In the genomic region with DNA sequence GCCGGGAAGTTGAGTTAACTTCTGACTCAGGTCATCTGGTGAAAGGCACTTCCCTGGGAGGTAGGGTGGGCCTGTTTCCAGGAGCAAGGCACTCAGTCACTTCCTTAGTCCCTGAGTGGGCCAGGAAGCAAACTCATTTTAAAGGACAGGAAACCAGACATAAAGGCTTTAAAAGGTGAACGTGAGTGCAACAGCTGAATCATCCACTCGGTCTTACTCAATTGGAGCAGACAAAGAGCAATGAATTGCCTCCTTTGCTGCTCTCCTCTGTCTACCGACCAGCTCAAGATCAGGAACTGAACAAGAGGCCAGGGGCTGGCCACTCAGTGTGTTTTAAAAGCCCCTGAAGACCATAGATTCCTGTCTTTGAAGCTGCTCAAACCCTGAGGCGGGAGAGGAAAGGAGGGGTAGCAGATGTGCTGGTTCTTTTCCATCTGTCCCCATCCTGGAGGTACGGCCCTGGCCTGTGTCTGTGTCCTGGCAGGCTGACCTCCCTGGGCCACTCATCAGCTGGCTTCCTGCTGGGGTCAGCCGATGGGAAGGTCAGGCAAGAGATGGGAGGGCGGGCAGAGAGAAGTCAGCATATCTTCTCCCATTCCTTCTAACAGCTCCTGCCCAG, we compare ENCODE assay signal across 8 cellular contexts.
A peak's percentile ranks its signal among the peaks of the same experiment; 100 is the strongest.
DNase-seq lines count a peak whose midpoint lies in the region; ATAC-seq, FAIRE-seq and TF ChIP-seq lines count a peak whose summit lies in the region.

No MANE protein-coding gene starts in this region.

- in situ Hi-C loops in transverse colon (cut with MboI; ENCODE audit: low pct_ligation_motif_present in 1 of 4, low pct_unique_long_range_greater_than_20kb in 1 of 4, low sequenced_read_pairs in 3 of 4): loop anchor here in 2 of 4 donors (5.0 to 25.0 kb wide), 3 partner anchors 204 to 349 kb away; no protein-coding TSS in a partner anchor

- TF ChIP-seq CTCF in kidney (IDR thresholded peaks at IDR 0.05; ENCODE audit: borderline replicate concordance, extremely low read depth, insufficient read depth) (no peak), transverse colon (IDR thresholded peaks at IDR 0.05) (no peak)

- H3K4me3 ChIP-seq in HUES6 (ENCODE audit: low read depth, low read length): no peak overlapping the region
- H3K4me3 ChIP-seq in kidney (ENCODE audit: low read length in 2 of 2): no peak overlapping the region
- no peak overlapping the region for H3K4me3 ChIP-seq in transverse colon

- no peaks in the 10 kb centered on the region for H3K36me3 ChIP-seq in HUES6 (ENCODE audit: control insufficient read depth, insufficient read depth, low read length)
- H3K36me3 ChIP-seq in kidney (ENCODE audit: control insufficient read depth in 1 of 2, insufficient read depth in 2 of 2, low read length in 2 of 2): peaks cover 0 to 2% of the 10 kb centered on the region in 2 donors
- H3K36me3 ChIP-seq in transverse colon: no peaks in the 10 kb centered on the region

- intact Hi-C loops in kidney (cut with DNase I): no loop called here
- intact Hi-C loops in transverse colon (cut with DNase I; ENCODE audit: low total_unique reads): no loop called here

- no peaks in the 10 kb centered on the region for H3K36me3 Mint-ChIP-seq in stimulated activated naive B cell treated with anti-CD40 and anti-IgM and Interleukin-4, amounts not matched to agents 10 μg/mL and 1 μg/mL and 100 μg/mL, for 72 hours

- H3K4me1 ChIP-seq in HUES6 (ENCODE audit: control insufficient read depth, insufficient read depth, low read length): peaks cover 23% of the 10 kb centered on the region
- peaks cover 0 to 7% of the 10 kb centered on the region in 2 donors for H3K4me1 ChIP-seq in kidney (ENCODE audit: control insufficient read depth in 1 of 2, insufficient read depth in 1 of 2, low read depth in 1 of 2, low read length in 2 of 2)
- no peaks in the 10 kb centered on the region for H3K4me1 ChIP-seq in transverse colon

- H3K27ac ChIP-seq in HUES6 (ENCODE audit: low read depth, low read length) (peak overlapping the region; percentile 17; the same call in 1 of the 2 replicates), kidney (ENCODE audit: low read depth in 2 of 2, low read length in 2 of 2) (peak overlapping the region; percentile 67 to 76), transverse colon (peak overlapping the region in 3 of 4 donors; percentile 16 to 35 (median 31))

- TF ChIP-seq POLR2A in transverse colon (IDR thresholded peaks at IDR 0.05) (no peak), erythroblast (IDR thresholded peaks at IDR 0.05; ENCODE audit: low read length) (no peak)

- H3K4me1 Mint-ChIP-seq in stimulated activated naive B cell treated with anti-CD40 and anti-IgM and Interleukin-4, amounts not matched to agents 10 μg/mL and 1 μg/mL and 100 μg/mL, for 72 hours: no peaks in the 10 kb centered on the region

- FAIRE-seq in kidney (lab: Jason Lieb, UNC): no peak

- no peaks in the 10 kb centered on the region for H3K9me3 Mint-ChIP-seq in stimulated activated naive B cell treated with anti-CD40 and anti-IgM and Interleukin-4, amounts not matched to agents 10 μg/mL and 1 μg/mL and 100 μg/mL, for 72 hours

- no peak overlapping the region for H3K4me3 Mint-ChIP-seq in stimulated activated naive B cell treated with anti-CD40 and anti-IgM and Interleukin-4, amounts not matched to agents 10 μg/mL and 1 μg/mL and 100 μg/mL, for 72 hours

- DNase-seq in AG08396 (ENCODE audit: low spot score): peak; percentile 22
- peak; percentile 53 for DNase-seq in amniotic stem cell (lab: John Stamatoyannopoulos, UW)
- peak; percentile 83 for DNase-seq in kidney
- no peak for DNase-seq in transverse colon
- no peak for DNase-seq in stimulated activated naive B cell treated with anti-CD40 and anti-IgM and Interleukin-4, amounts not matched to agents 10 μg/mL and 1 μg/mL and 100 μg/mL, for 72 hours
- DNase-seq in erythroblast (lab: John Stamatoyannopoulos, UW): no peak

- ATAC-seq in stimulated activated naive B cell treated with anti-CD40 and anti-IgM and Interleukin-4, amounts not matched to agents 10 μg/mL and 1 μg/mL and 100 μg/mL, for 72 hours (replicated peaks): no peak
- ATAC-seq in HG03432 (IDR thresholded peaks at IDR 0.05; ENCODE audit: unreplicated experiment): no peak

- H3K9me3 ChIP-seq in HUES6 (ENCODE audit: control insufficient read depth, insufficient read depth, low read depth, low read length) (no peaks in the 10 kb centered on the region), kidney (ENCODE audit: control insufficient read depth in 1 of 2, low read length in 2 of 2) (no peaks in the 10 kb centered on the region), transverse colon (no peaks in the 10 kb centered on the region)

- 61% methylated on average over 8 of the region's 8 CpGs; no CpG with 5 or more reads in 1 of the 2 donors for WGBS in transverse colon (ENCODE audit: low coverage in 1 of 2), 2 donors

- H3K9ac ChIP-seq in HUES6 (ENCODE audit: low read length) (peak overlapping the region; percentile 20), kidney (ENCODE audit: low read length in 2 of 2) (no peak overlapping the region)

- peaks cover 1 to 5% of the 10 kb centered on the region in 2 donors for H3K27me3 Mint-ChIP-seq in stimulated activated naive B cell treated with anti-CD40 and anti-IgM and Interleukin-4, amounts not matched to agents 10 μg/mL and 1 μg/mL and 100 μg/mL, for 72 hours

- no peaks in the 10 kb centered on the region for H3K27me3 ChIP-seq in HUES6 (ENCODE audit: control insufficient read depth, insufficient read depth, low read length)
- no peaks in the 10 kb centered on the region for H3K27me3 ChIP-seq in transverse colon

- no peak for TF ChIP-seq EP300 in transverse colon (IDR thresholded peaks at IDR 0.05; ENCODE audit: low read depth)

- no peak overlapping the region for H3K27ac Mint-ChIP-seq in stimulated activated naive B cell treated with anti-CD40 and anti-IgM and Interleukin-4, amounts not matched to agents 10 μg/mL and 1 μg/mL and 100 μg/mL, for 72 hours

Comparison
In these comparisons a context has a peak if more than half of its experiments do, and no peak if none do; other contexts are left out.
1. DNase-seq: peak in AG08396 (single experiment), amniotic stem cell (single experiment) and kidney (single experiment); none in transverse colon (single experiment), stimulated activated naive B cell treated with anti-CD40 and anti-IgM and Interleukin-4, amounts not matched to agents 10 μg/mL and 1 μg/mL and 100 μg/mL, for 72 hours (single experiment) and erythroblast (0 of 2).
2. H3K27ac ChIP-seq: peak in every context shown above with its lines; median percentile 72 in kidney; 31 in transverse colon; 17 in HUES6.